Comparison of ENCODE assay signal across 9 cellular contexts in genomic region chr2:238060096-238060541, GRCh38. TPM values are rescaled to one million over a fixed set of nuclear protein-coding genes. Genes with fewer than 3 reads are reported as not detected.
DNase-seq lines count a peak whose midpoint lies in the region; ATAC-seq lines count a peak whose summit lies in the region.
"Had no signal": no experiment of that assay in that cellular context is flagged by ENCODE, and none has a peak within 500 bp of the region (broad histone marks: within the 10 kb centered on the region; RNA-seq: fewer than 3 reads in every experiment).

No MANE protein-coding gene starts in this region.

- H3K9me3 Mint-ChIP-seq in dendritic cell treated with granulocyte-macrophage colony-stimulating factor and Interleukin-4, amounts not matched to agents 40 ng/mL and 50 ng/mL, for 4 days, result peaks cover 22% of the 10 kb centered on the region
- peaks cover 7% of the 10 kb centered on the region for H3K9me3 Mint-ChIP-seq in natural killer cell treated with Interleukin-12 subunit alpha and Interleukin-12 subunit beta and Interleukin-15 and Interleukin-18, amount 100 ng/mL, for 72 hours

- intact Hi-C loops in dendritic cell treated with granulocyte-macrophage colony-stimulating factor and Interleukin-4, amounts not matched to agents 40 ng/mL and 50 ng/mL, for 4 days (cut with micrococcal nuclease), result loop anchor here (2.0 kb wide), 1 partner anchor 91 kb away; no protein-coding TSS in a partner anchor

- ATAC-seq in natural killer cell treated with Interleukin-12 subunit alpha and Interleukin-12 subunit beta and Interleukin-15 and Interleukin-18, amount 100 ng/mL, for 72 hours, result no peak
- ATAC-seq in HG02588 (IDR thresholded peaks at IDR 0.05; ENCODE audit: unreplicated experiment), result no peak

- peaks cover 29% of the 10 kb centered on the region for H3K4me1 Mint-ChIP-seq in dendritic cell treated with granulocyte-macrophage colony-stimulating factor and Interleukin-4, amounts not matched to agents 40 ng/mL and 50 ng/mL, for 4 days (ENCODE audit: low read depth)
- H3K4me1 Mint-ChIP-seq in natural killer cell treated with Interleukin-12 subunit alpha and Interleukin-12 subunit beta and Interleukin-15 and Interleukin-18, amount 100 ng/mL, for 72 hours (ENCODE audit: low read depth in 2 of 2), result peaks cover 32 to 39% of the 10 kb centered on the region in 2 donors

- H3K4me3 Mint-ChIP-seq in dendritic cell treated with granulocyte-macrophage colony-stimulating factor and Interleukin-4, amounts not matched to agents 40 ng/mL and 50 ng/mL, for 4 days, result peak overlapping the region; percentile 91
- H3K4me3 Mint-ChIP-seq in natural killer cell treated with Interleukin-12 subunit alpha and Interleukin-12 subunit beta and Interleukin-15 and Interleukin-18, amount 100 ng/mL, for 72 hours, result peak overlapping the region; percentile 94

- H3K27ac Mint-ChIP-seq in dendritic cell treated with granulocyte-macrophage colony-stimulating factor and Interleukin-4, amounts not matched to agents 40 ng/mL and 50 ng/mL, for 4 days, result peak overlapping the region; percentile 90
- peak overlapping the region; percentile 79 to 92 for H3K27ac Mint-ChIP-seq in natural killer cell treated with Interleukin-12 subunit alpha and Interleukin-12 subunit beta and Interleukin-15 and Interleukin-18, amount 100 ng/mL, for 72 hours

- DNase-seq in NCI-H345 (lab: John Stamatoyannopoulos, UW) (peak; percentile 22), NCI-H345 treated with DMSO at 0.1 percent for 48 hours (lab: John Stamatoyannopoulos, UW; ENCODE audit: unreplicated experiment) (no peak), NCI-H82 treated with DMSO at 0.1 percent for 48 hours (lab: John Stamatoyannopoulos, UW; ENCODE audit: unreplicated experiment) (peak; percentile 55), NCI-H774 (lab: John Stamatoyannopoulos, UW) (no peak), amniotic stem cell (lab: John Stamatoyannopoulos, UW) (no peak)
- DNase-seq in natural killer cell treated with Interleukin-12 subunit alpha and Interleukin-12 subunit beta and Interleukin-15 and Interleukin-18, amount 100 ng/mL, for 72 hours (ENCODE audit: low spot score), result no peak

- peaks cover 22% of the 10 kb centered on the region for H3K27me3 Mint-ChIP-seq in dendritic cell treated with granulocyte-macrophage colony-stimulating factor and Interleukin-4, amounts not matched to agents 40 ng/mL and 50 ng/mL, for 4 days
- H3K27me3 Mint-ChIP-seq in natural killer cell treated with Interleukin-12 subunit alpha and Interleukin-12 subunit beta and Interleukin-15 and Interleukin-18, amount 100 ng/mL, for 72 hours, result peaks cover 12 to 14% of the 10 kb centered on the region in 2 donors

- H3K36me3 Mint-ChIP-seq in dendritic cell treated with granulocyte-macrophage colony-stimulating factor and Interleukin-4, amounts not matched to agents 40 ng/mL and 50 ng/mL, for 4 days (ENCODE audit: low read depth), result peaks cover 29% of the 10 kb centered on the region
- H3K36me3 Mint-ChIP-seq in natural killer cell treated with Interleukin-12 subunit alpha and Interleukin-12 subunit beta and Interleukin-15 and Interleukin-18, amount 100 ng/mL, for 72 hours, result peaks cover 15% of the 10 kb centered on the region

RNA-seq across cellular contexts. Expression of gene SCLY, which starts 0.7 kb away (rescaled TPM):
- 10 to 100 TPM; 46.5 to 99.5 TPM for total RNA-seq in natural killer cell treated with Interleukin-12 subunit alpha and Interleukin-12 subunit beta and Interleukin-15 and Interleukin-18, amount 100 ng/mL, for 72 hours

RNA-seq across cellular contexts. Expression of gene ESPNL, which starts 40.0 kb away (rescaled TPM):
- total RNA-seq in natural killer cell treated with Interleukin-12 subunit alpha and Interleukin-12 subunit beta and Interleukin-15 and Interleukin-18, amount 100 ng/mL, for 72 hours, result under 1 TPM in 1 of 2 donors, not detected in 1; 0.19 TPM
- total RNA-seq: dermis microvascular lymphatic vessel endothelial cell had no signal

Comparison
In these comparisons a context has a peak if more than half of its experiments do, and no peak if none do; other contexts are left out.
1. DNase-seq: peak in NCI-H345 (single experiment) and NCI-H82 treated with DMSO at 0.1 percent for 48 hours (single experiment); none in NCI-H345 treated with DMSO at 0.1 percent for 48 hours (single experiment), natural killer cell treated with Interleukin-12 subunit alpha and Interleukin-12 subunit beta and Interleukin-15 and Interleukin-18, amount 100 ng/mL, for 72 hours (single experiment), NCI-H774 (single experiment) and amniotic stem cell (single experiment).